20 cellular contexts compared by ENCODE assay signal in the genomic region with DNA sequence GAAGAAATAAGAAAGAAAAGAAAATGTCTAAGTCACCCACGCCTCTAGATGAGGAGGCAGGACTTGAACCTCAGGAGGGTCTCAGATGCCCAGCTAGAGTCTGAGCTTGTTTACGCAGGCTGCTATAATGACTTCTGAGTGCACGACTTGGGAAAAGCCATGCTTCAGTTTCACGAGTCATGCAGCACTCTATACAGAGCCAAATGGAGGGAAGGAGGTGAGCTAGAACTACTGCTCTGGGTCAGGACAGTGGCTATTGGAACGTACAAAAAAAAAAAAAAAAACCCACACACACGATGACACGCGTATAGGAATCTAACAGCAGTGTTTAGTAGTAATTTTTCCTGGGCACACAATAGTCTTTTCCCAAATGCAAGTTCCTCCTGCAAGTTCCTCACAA. TPM values are rescaled to one million over a fixed set of nuclear protein-coding genes. Genes with fewer than 3 reads are reported as not detected.
A peak's percentile ranks its signal among the peaks of the same experiment; 100 is the strongest.
DNase-seq lines count a peak whose midpoint lies in the region; ATAC-seq and TF ChIP-seq lines count a peak whose summit lies in the region.
"Had no signal": no experiment of that assay in that cellular context is flagged by ENCODE, and none has a peak within 500 bp of the region (broad histone marks: within the 10 kb centered on the region; RNA-seq: fewer than 3 reads in every experiment).

No MANE protein-coding gene starts in this region.

- H3K4me1 Mint-ChIP-seq in activated T-cell treated with anti-CD3 and anti-CD28 coated beads, Interleukin-2, amount 50 U/mL, for 24 hours (ENCODE audit: low read depth) = peaks cover 77% of the 10 kb centered on the region
- H3K4me1 Mint-ChIP-seq in activated T-cell treated with anti-CD3 and anti-CD28 coated beads, Interleukin-2, amount 50 U/mL, for 72 hours (ENCODE audit: low read depth) = peaks cover 77% of the 10 kb centered on the region
- H3K4me1 Mint-ChIP-seq in activated B cell treated with CpG ODN at 0.5 μM for 24 hours = peaks cover 73% of the 10 kb centered on the region

- peaks cover 72% of the 10 kb centered on the region for H3K4me1 ChIP-seq in lower lobe of right lung
- peaks cover 51 to 69% (median 64%) of the 10 kb centered on the region in 4 donors for H3K4me1 ChIP-seq in upper lobe of left lung

- DNase-seq in activated T-cell treated with anti-CD3 and anti-CD28 coated beads, Interleukin-2, amount 50 U/mL, for 24 hours = no peak
- DNase-seq in activated T-cell treated with anti-CD3 and anti-CD28 coated beads, Interleukin-2, amount 50 U/mL, for 72 hours = no peak
- DNase-seq in activated B cell treated with CpG ODN at 0.5 μM for 24 hours (no peak), lower lobe of right lung (no peak), upper lobe of left lung (no peak), NCI-H345 treated with DMSO at 0.1 percent for 48 hours (lab: John Stamatoyannopoulos, UW; ENCODE audit: unreplicated experiment) (no peak)
- DNase-seq in activated CD4-positive, CD25-positive, alpha-beta regulatory T cell (lab: John Stamatoyannopoulos, UW) = no peak
- DNase-seq: anterior cingulate cortex; DND-41; effector CD8-positive, alpha-beta T cell; H7; NCI-H524 treated with DMSO at 0.1 percent for 48 hours; Right ventricle myocardium superior; small intestine; stimulated activated CD8-positive, alpha-beta memory T cell treated with anti-CD3 and anti-CD28 coated beads, Interleukin-4, amount 100 ng/mL, for 48 hours; T-cell had no signal

- intact Hi-C loops in activated B cell treated with CpG ODN at 0.5 μM for 24 hours (cut with micrococcal nuclease) = loop anchor here (2.0 kb wide), 1 partner anchor 13 kb away; no protein-coding TSS in a partner anchor
- intact Hi-C loops in lower lobe of right lung (cut with DNase I) = no loop called here

- 55 to 64% methylated on average over 8 of the region's 8 CpGs for WGBS in upper lobe of left lung, 2 donors

- no peak for ATAC-seq in activated T-cell treated with anti-CD3 and anti-CD28 coated beads, Interleukin-2, amount 50 U/mL, for 72 hours (replicated peaks in 1 of 2)
- ATAC-seq in activated B cell treated with CpG ODN at 0.5 μM for 24 hours (ENCODE audit: low read depth) (peak; percentile 31), lower lobe of right lung (peak in 1 of 2 donors; percentile 41), upper lobe of left lung (ENCODE audit: low FRiP score in 2 of 2) (no peak), HG02571 (IDR thresholded peaks at IDR 0.05; ENCODE audit: unreplicated experiment) (no peak)

- no peak overlapping the region for H3K4me3 Mint-ChIP-seq in activated T-cell treated with anti-CD3 and anti-CD28 coated beads, Interleukin-2, amount 50 U/mL, for 24 hours
- H3K4me3 Mint-ChIP-seq in activated T-cell treated with anti-CD3 and anti-CD28 coated beads, Interleukin-2, amount 50 U/mL, for 72 hours = no peak overlapping the region
- no peak overlapping the region for H3K4me3 Mint-ChIP-seq in activated B cell treated with CpG ODN at 0.5 μM for 24 hours

- POLR2A ChIA-PET in activated B cell treated with CpG ODN at 0.5 μM for 24 hours (lab: Charles Lee) = interaction anchor here (0.7 to 2.0 kb wide), 19 partner anchors 10 to 346 kb away, joined by 3 to 8 read pairs (median 4); partner anchors contain the start of gene IRF2

- no peak for TF ChIP-seq POLR2A in upper lobe of left lung (IDR thresholded peaks at IDR 0.05)

- CTCF ChIA-PET in activated B cell treated with CpG ODN at 0.5 μM for 24 hours (lab: Charles Lee) = interaction anchor here (0.9 to 1.2 kb wide), 3 partner anchors 97 to 169 kb away, joined by 3 to 4 read pairs (median 3); no protein-coding TSS in a partner anchor

- TF ChIP-seq EP300 in upper lobe of left lung (IDR thresholded peaks at IDR 0.05) = no peak

- no peaks in the 10 kb centered on the region for H3K9me3 ChIP-seq in lower lobe of right lung
- no peaks in the 10 kb centered on the region for H3K9me3 ChIP-seq in upper lobe of left lung
- H3K9me3 ChIP-seq: prostate gland, thoracic aorta had no signal

- H3K36me3 ChIP-seq in lower lobe of right lung (no peaks in the 10 kb centered on the region), upper lobe of left lung (no peaks in the 10 kb centered on the region)
- H3K36me3 ChIP-seq: prostate gland, thoracic aorta had no signal

- H3K4me3 ChIP-seq in lower lobe of right lung (no peak overlapping the region), upper lobe of left lung (no peak overlapping the region)
- H3K4me3 ChIP-seq: prostate gland, thoracic aorta had no signal

- peaks cover 16% of the 10 kb centered on the region for H3K36me3 Mint-ChIP-seq in activated T-cell treated with anti-CD3 and anti-CD28 coated beads, Interleukin-2, amount 50 U/mL, for 24 hours (ENCODE audit: low read depth)
- H3K36me3 Mint-ChIP-seq in activated T-cell treated with anti-CD3 and anti-CD28 coated beads, Interleukin-2, amount 50 U/mL, for 72 hours (ENCODE audit: insufficient read depth in 2 of 2) = peaks cover 0 to 1% of the 10 kb centered on the region in 2 donors
- H3K36me3 Mint-ChIP-seq in activated B cell treated with CpG ODN at 0.5 μM for 24 hours (ENCODE audit: low read depth) = peaks cover 34% of the 10 kb centered on the region

- H3K9me3 Mint-ChIP-seq in activated T-cell treated with anti-CD3 and anti-CD28 coated beads, Interleukin-2, amount 50 U/mL, for 24 hours = no peaks in the 10 kb centered on the region
- no peaks in the 10 kb centered on the region for H3K9me3 Mint-ChIP-seq in activated T-cell treated with anti-CD3 and anti-CD28 coated beads, Interleukin-2, amount 50 U/mL, for 72 hours
- H3K9me3 Mint-ChIP-seq in activated B cell treated with CpG ODN at 0.5 μM for 24 hours = no peaks in the 10 kb centered on the region
- H3K9me3 Mint-ChIP-seq: T-cell had no signal

- TF ChIP-seq CTCF in activated B cell treated with CpG ODN at 0.5 μM for 24 hours (IDR thresholded peaks at IDR 0.05) (no peak), lower lobe of right lung (IDR thresholded peaks at IDR 0.05) (no peak), upper lobe of left lung (IDR thresholded peaks at IDR 0.05) (no peak)

- H3K27ac ChIP-seq in lower lobe of right lung = peak overlapping the region; percentile 34
- peak overlapping the region in 3 of 4 donors; percentile 36 to 59 (median 43) for H3K27ac ChIP-seq in upper lobe of left lung
- H3K27ac ChIP-seq: C4-2B, prostate gland, thoracic aorta had no signal

- H3K27me3 ChIP-seq in lower lobe of right lung (ENCODE audit: low read depth) = no peaks in the 10 kb centered on the region
- H3K27me3 ChIP-seq in upper lobe of left lung = no peaks in the 10 kb centered on the region

- no peaks in the 10 kb centered on the region for H3K27me3 Mint-ChIP-seq in activated T-cell treated with anti-CD3 and anti-CD28 coated beads, Interleukin-2, amount 50 U/mL, for 24 hours
- no peaks in the 10 kb centered on the region for H3K27me3 Mint-ChIP-seq in activated T-cell treated with anti-CD3 and anti-CD28 coated beads, Interleukin-2, amount 50 U/mL, for 72 hours (ENCODE audit: low read depth)
- H3K27me3 Mint-ChIP-seq in activated B cell treated with CpG ODN at 0.5 μM for 24 hours = no peaks in the 10 kb centered on the region
- H3K27me3 Mint-ChIP-seq: T-cell had no signal

- H3K27ac Mint-ChIP-seq in activated T-cell treated with anti-CD3 and anti-CD28 coated beads, Interleukin-2, amount 50 U/mL, for 24 hours = peak overlapping the region; percentile 63
- H3K27ac Mint-ChIP-seq in activated T-cell treated with anti-CD3 and anti-CD28 coated beads, Interleukin-2, amount 50 U/mL, for 72 hours = no peak overlapping the region
- peak overlapping the region; percentile 72 for H3K27ac Mint-ChIP-seq in activated B cell treated with CpG ODN at 0.5 μM for 24 hours

RNA-seq across cellular contexts. Expression of gene IRF2, which starts 36.8 kb away (rescaled TPM):
- 10 to 100 TPM; 70.3 TPM for total RNA-seq in activated T-cell treated with anti-CD3 and anti-CD28 coated beads, Interleukin-2, amount 50 U/mL, for 72 hours
- total RNA-seq in activated B cell treated with CpG ODN at 0.5 μM for 24 hours (65.5 and 66.2 TPM in 2 replicates), lower lobe of right lung (53.3 TPM), upper lobe of left lung (10 to 100 TPM; 25.5 to 46.1 (median 41.7) TPM)
